In genomic region chr3:194315965-194316361, GRCh38 we compare ENCODE assay signal across 8 cellular contexts. TPM values are rescaled to one million over a fixed set of nuclear protein-coding genes. Genes with fewer than 3 reads are reported as not detected.
DNase-seq lines count a peak whose midpoint lies in the region; ATAC-seq and TF ChIP-seq lines count a peak whose summit lies in the region.

No MANE protein-coding gene starts in this region.

- DNase-seq in activated naive CD4-positive, alpha-beta T cell (lab: John Stamatoyannopoulos, UW), result no peak
- no peak for DNase-seq in breast epithelium (ENCODE audit: low spot score in 2 of 2)
- no peak for DNase-seq in naive thymus-derived CD8-positive, alpha-beta T cell
- no peak for DNase-seq in NCI-H82 (lab: John Stamatoyannopoulos, UW)
- no peak for DNase-seq in NCI-H345 treated with DMSO at 0.1 percent for 48 hours (lab: John Stamatoyannopoulos, UW; ENCODE audit: unreplicated experiment)
- DNase-seq in DMS153 treated with DMSO at 0.1 percent for 48 hours (lab: John Stamatoyannopoulos, UW; ENCODE audit: unreplicated experiment), result no peak

- H3K27me3 Mint-ChIP-seq in activated naive CD4-positive, alpha-beta T cell treated with anti-CD3 and anti-CD28 coated beads, Interleukin-2, amount 50 U/mL, for 24 hours, result peaks cover 2% of the 10 kb centered on the region
- peaks cover 16 to 68% (median 52%) of the 10 kb centered on the region in 5 donors for H3K27me3 Mint-ChIP-seq in naive thymus-derived CD8-positive, alpha-beta T cell

- peaks cover 10% of the 10 kb centered on the region for H3K4me1 Mint-ChIP-seq in activated naive CD4-positive, alpha-beta T cell treated with anti-CD3 and anti-CD28 coated beads, Interleukin-2, amount 50 U/mL, for 24 hours
- peaks cover 6 to 24% (median 16%) of the 10 kb centered on the region in 4 donors for H3K4me1 Mint-ChIP-seq in naive thymus-derived CD8-positive, alpha-beta T cell

- peak overlapping the region; percentile 66 for H3K4me3 Mint-ChIP-seq in activated naive CD4-positive, alpha-beta T cell treated with anti-CD3 and anti-CD28 coated beads, Interleukin-2, amount 50 U/mL, for 24 hours
- peak overlapping the region; percentile 30 to 78 (median 54) for H3K4me3 Mint-ChIP-seq in naive thymus-derived CD8-positive, alpha-beta T cell

- peak overlapping the region; percentile 30 to 67 (median 51) for H3K4me3 ChIP-seq in breast epithelium

- H3K36me3 ChIP-seq in breast epithelium, result no peaks in the 10 kb centered on the region

- ATAC-seq in HG03378 (IDR thresholded peaks at IDR 0.05; ENCODE audit: unreplicated experiment), result peak; percentile 32
- ATAC-seq in naive thymus-derived CD8-positive, alpha-beta T cell, result peak; percentile 45 to 54

- TF ChIP-seq POLR2A in breast epithelium (IDR thresholded peaks at IDR 0.05), result no peak

- H3K27ac ChIP-seq in breast epithelium, result peak overlapping the region; percentile 78

- intact Hi-C loops in breast epithelium (cut with DNase I; ENCODE audit: low total_unique reads), result loop anchor here (5.0 to 10.0 kb wide), 2 partner anchors 181 to 534 kb away; partner anchors contain the start of gene HES1

- POLR2A ChIA-PET in naive thymus-derived CD8-positive, alpha-beta T cell (lab: Charles Lee), result interaction anchor here (1.2 to 1.6 kb wide), 2 partner anchors 9 to 535 kb away, joined by 4 to 5 read pairs; no protein-coding TSS in a partner anchor

- H3K4me1 ChIP-seq in breast epithelium, result peaks cover 9 to 16% of the 10 kb centered on the region in 2 donors

- H3K27ac Mint-ChIP-seq in activated naive CD4-positive, alpha-beta T cell treated with anti-CD3 and anti-CD28 coated beads, Interleukin-2, amount 50 U/mL, for 24 hours, result no peak overlapping the region
- peak overlapping the region in 1 of 10 donors; percentile 56 for H3K27ac Mint-ChIP-seq in naive thymus-derived CD8-positive, alpha-beta T cell

- peaks cover 8 to 13% of the 10 kb centered on the region in 2 donors for H3K9me3 ChIP-seq in breast epithelium

- H3K27me3 ChIP-seq in breast epithelium, result no peaks in the 10 kb centered on the region

- TF ChIP-seq CTCF in breast epithelium (IDR thresholded peaks at IDR 0.05), result no peak

- peaks cover 3% of the 10 kb centered on the region for H3K36me3 Mint-ChIP-seq in activated naive CD4-positive, alpha-beta T cell treated with anti-CD3 and anti-CD28 coated beads, Interleukin-2, amount 50 U/mL, for 24 hours
- H3K36me3 Mint-ChIP-seq in naive thymus-derived CD8-positive, alpha-beta T cell, result peaks cover 0 to 9% (median 0%) of the 10 kb centered on the region in 3 donors

- H3K9me3 Mint-ChIP-seq in activated naive CD4-positive, alpha-beta T cell treated with anti-CD3 and anti-CD28 coated beads, Interleukin-2, amount 50 U/mL, for 24 hours, result peaks cover 8% of the 10 kb centered on the region
- peaks cover 0 to 13% (median 6%) of the 10 kb centered on the region in 9 donors for H3K9me3 Mint-ChIP-seq in naive thymus-derived CD8-positive, alpha-beta T cell

RNA-seq across cellular contexts. Expression of gene CPN2, which starts 35.2 kb away (rescaled TPM):
- total RNA-seq in breast epithelium, result under 1 TPM in 1 of 3 donors, not detected in 2; 0.16 TPM
- not detected for total RNA-seq in naive thymus-derived CD8-positive, alpha-beta T cell
- polyA plus RNA-seq in naive thymus-derived CD8-positive, alpha-beta T cell, result not detected

RNA-seq across cellular contexts. Expression of gene LRRC15, which starts 53.6 kb away (rescaled TPM):
- total RNA-seq in breast epithelium, result under 1 TPM; 0.15 to 0.48 (median 0.33) TPM
- not detected for total RNA-seq in naive thymus-derived CD8-positive, alpha-beta T cell
- polyA plus RNA-seq in naive thymus-derived CD8-positive, alpha-beta T cell, result not detected
